In genomic region chr2:70086838-70087702, GRCh38 we compare ENCODE assay signal across 8 cellular contexts. TPM values are rescaled to one million over a fixed set of nuclear protein-coding genes. Genes with fewer than 3 reads are reported as not detected.
DNase-seq lines count a peak whose midpoint lies in the region; ATAC-seq lines count a peak whose summit lies in the region.

Gene PCBP1 (plus strand): TSS chr2:70087477. CDS start chr2:70087744, 267 bp downstream.

- H3K4me3 ChIP-seq in CD8-positive, alpha-beta memory T cell (ENCODE audit: low read length), result peak within 1 kb of the TSS; percentile 95
- H3K4me3 ChIP-seq in HUES48 (ENCODE audit: low read depth, low read length), result peak within 1 kb of the TSS; percentile 98

- H3K27me3 Mint-ChIP-seq in CD8-positive, alpha-beta memory T cell, result peaks cover 0 to 5% of the 10 kb centered on the region in 2 donors

- no peaks in the 10 kb centered on the region for H3K9me3 ChIP-seq in CD8-positive, alpha-beta memory T cell (ENCODE audit: low read length)
- no peaks in the 10 kb centered on the region for H3K9me3 ChIP-seq in HUES48 (ENCODE audit: control insufficient read depth, insufficient read depth, low read length)

- peak within 1 kb of the TSS; percentile 100 for H3K9ac ChIP-seq in HUES48 (ENCODE audit: low read depth, low read length)

- H3K27ac ChIP-seq in CD8-positive, alpha-beta memory T cell (ENCODE audit: low read depth, low read length), result peak within 1 kb of the TSS; percentile 99
- H3K27ac ChIP-seq in HUES48 (ENCODE audit: low read depth, low read length), result peak within 1 kb of the TSS; percentile 100

- no peaks in the 10 kb centered on the region for H3K27me3 ChIP-seq in CD8-positive, alpha-beta memory T cell (ENCODE audit: insufficient read depth, low read length, poor library complexity, severe bottlenecking)
- no peaks in the 10 kb centered on the region for H3K27me3 ChIP-seq in HUES48 (ENCODE audit: control insufficient read depth, insufficient read depth, low read length)

- peak; percentile 29 for ATAC-seq in GM21367 (IDR thresholded peaks at IDR 0.05; ENCODE audit: unreplicated experiment)

- no peaks in the 10 kb centered on the region for H3K36me3 ChIP-seq in CD8-positive, alpha-beta memory T cell (ENCODE audit: insufficient read depth, low read length)
- peaks cover 35% of the 10 kb centered on the region for H3K36me3 ChIP-seq in HUES48 (ENCODE audit: control insufficient read depth, insufficient read depth, low read length)

- peak within 1 kb of the TSS; percentile 100 for H3K27ac Mint-ChIP-seq in CD8-positive, alpha-beta memory T cell

- CTCF ChIA-PET in CD8-positive, alpha-beta memory T cell (lab: Charles Lee), result interaction anchor here (0.6 to 11.8 kb wide), 9 partner anchors 15 to 104 kb away, joined by 3 to 105 read pairs (median 18); partner anchors contain the start of gene C2orf42
- CTCF ChIA-PET in activated CD8-positive, alpha-beta memory T cell treated with anti-CD3 and anti-CD28 coated beads for 36 hours (lab: Charles Lee), result interaction anchor here (1.0 to 6.7 kb wide), 4 partner anchors 8 to 173 kb away, joined by 3 to 61 read pairs (median 26); partner anchors contain the start of gene MXD1

- POLR2A ChIA-PET in CD8-positive, alpha-beta memory T cell (lab: Charles Lee), result interaction anchor here (0.6 to 9.1 kb wide), 14 partner anchors 8 to 206 kb away, joined by 3 to 168 read pairs (median 22); partner anchors contain the start of gene MXD1
- POLR2A ChIA-PET in activated CD8-positive, alpha-beta memory T cell treated with anti-CD3 and anti-CD28 coated beads for 36 hours (lab: Charles Lee), result interaction anchor here (0.6 to 6.5 kb wide), 13 partner anchors 8 to 206 kb away, joined by 3 to 65 read pairs (median 6); partner anchors contain the start of genes MXD1, SNRNP27 and SNRPG

- H3K4me1 Mint-ChIP-seq in CD8-positive, alpha-beta memory T cell, result peaks cover 65 to 79% (median 77%) of the 10 kb centered on the region in 3 donors

- peaks cover 0 to 4% (median 4%) of the 10 kb centered on the region in 5 donors for H3K9me3 Mint-ChIP-seq in CD8-positive, alpha-beta memory T cell

- H3K4me1 ChIP-seq in CD8-positive, alpha-beta memory T cell (ENCODE audit: insufficient read depth, low read length), result peaks cover 65% of the 10 kb centered on the region
- peaks cover 34% of the 10 kb centered on the region for H3K4me1 ChIP-seq in HUES48 (ENCODE audit: control insufficient read depth, insufficient read depth, low read length)

- peak within 1 kb of the TSS; percentile 94 to 99 (median 96) for H3K4me3 Mint-ChIP-seq in CD8-positive, alpha-beta memory T cell

- peaks cover 23 to 60% (median 26%) of the 10 kb centered on the region in 3 donors for H3K36me3 Mint-ChIP-seq in CD8-positive, alpha-beta memory T cell

- peak; percentile 92 to 98 (median 98) for DNase-seq in CD8-positive, alpha-beta memory T cell
- DNase-seq in NOMO-1 treated with dmso at 0.1 percent for 144 hours (lab: John Stamatoyannopoulos, UW; ENCODE audit: unreplicated experiment), result peak; percentile 88
- DNase-seq in effector CD8-positive, alpha-beta T cell (lab: John Stamatoyannopoulos, UW), result peak; percentile 95
- peak; percentile 95 to 97 for DNase-seq in lung microvascular endothelial cell (ENCODE audit: low read depth in 2 of 2)
- peak; percentile 94 to 96 (median 96) for DNase-seq in stimulated activated CD4-positive, alpha-beta T cell treated with anti-CD3 and anti-CD28 coated beads, TNF-alpha, amount 100 ng/mL, for 24 hours (ENCODE audit: low read depth in 3 of 3)

RNA-seq across cellular contexts. Expression of gene PCBP1, which starts in this region (rescaled TPM):
- 100 to 1,000 TPM; 428 to 434 TPM for total RNA-seq in CD8-positive, alpha-beta memory T cell
- 161 TPM for polyA plus RNA-seq in CD8-positive, alpha-beta memory T cell
- total RNA-seq in activated CD8-positive, alpha-beta memory T cell treated with anti-CD3 and anti-CD28 coated beads for 36 hours, result 100 to 1,000 TPM; 424 to 429 TPM
- total RNA-seq in lung microvascular endothelial cell, result 34.9 and 40.3 TPM in 2 replicates

Comparison
In these comparisons a context has a peak if more than half of its experiments do, and no peak if none do; other contexts are left out.
1. Peak in every context shown above with its lines: DNase-seq, ATAC-seq, H3K4me3 ChIP-seq and H3K27ac ChIP-seq.
2. RNA of gene PCBP1 (total RNA-seq): 428 to 434 TPM in CD8-positive, alpha-beta memory T cell and 424 to 429 TPM in activated CD8-positive, alpha-beta memory T cell treated with anti-CD3 and anti-CD28 coated beads for 36 hours; 34.9 to 40.3 TPM in lung microvascular endothelial cell; every median in the first group is over 10 times any median in the second.